In the genomic region with DNA sequence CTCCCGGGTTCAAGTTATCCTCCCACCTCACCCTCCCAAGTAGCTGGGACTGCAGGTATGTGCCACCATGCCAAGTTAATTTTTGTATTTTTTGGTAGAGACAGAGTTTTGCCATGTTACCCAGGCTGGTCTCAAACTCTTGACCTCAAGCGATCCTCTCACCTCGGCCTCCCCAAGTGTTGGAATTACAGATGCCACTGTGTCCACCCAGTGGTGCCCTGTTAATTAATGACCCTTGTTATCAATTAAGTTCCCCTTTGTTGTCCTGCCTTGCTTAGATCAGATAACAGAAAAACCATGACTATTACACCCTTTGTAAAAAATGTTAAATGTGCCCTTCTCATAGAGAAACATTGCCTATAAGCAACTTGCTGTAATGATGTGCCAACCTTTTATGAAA, we compare ENCODE assay signal across 14 cellular contexts. TPM values are rescaled to one million over a fixed set of nuclear protein-coding genes. Genes with fewer than 3 reads are reported as not detected.
DNase-seq lines count a peak whose midpoint lies in the region; ATAC-seq and TF ChIP-seq lines count a peak whose summit lies in the region.
"Had no signal": no experiment of that assay in that cellular context is flagged by ENCODE, and none has a peak within 500 bp of the region (broad histone marks: within the 10 kb centered on the region; RNA-seq: fewer than 3 reads in every experiment).

No MANE protein-coding gene starts in this region.

- no peaks in the 10 kb centered on the region for H3K9me3 ChIP-seq in RWPE2 (ENCODE audit: severe bottlenecking)
- H3K9me3 ChIP-seq in neural progenitor cell (ENCODE audit: low read depth), result no peaks in the 10 kb centered on the region
- H3K9me3 ChIP-seq: Caco-2, HAP-1 had no signal

- no peak for TF ChIP-seq CTCF in RWPE2 (IDR thresholded peaks at IDR 0.05; ENCODE audit: poor library complexity, severe bottlenecking)
- TF ChIP-seq CTCF in nephron progenitor cell (IDR thresholded peaks at IDR 0.05), result no peak
- TF ChIP-seq CTCF in neural progenitor cell (IDR thresholded peaks at IDR 0.05), result no peak

- no peaks in the 10 kb centered on the region for H3K27me3 ChIP-seq in RWPE2 (ENCODE audit: insufficient read depth, poor library complexity, severe bottlenecking)
- H3K27me3 ChIP-seq in neural progenitor cell, result no peaks in the 10 kb centered on the region

- in situ Hi-C loops in Caki2 (cut with HindIII; ENCODE audit: low pct_unique_long_range_greater_than_20kb, low sequenced_read_pairs), result no loop called here

- no peaks in the 10 kb centered on the region for H3K79me2 ChIP-seq in neural progenitor cell (ENCODE audit: low read depth)

- H2AFZ ChIP-seq in neural progenitor cell (replicated peaks), result no peak overlapping the region

- peak overlapping the region; percentile 39 for H3K27ac Mint-ChIP-seq in nephron progenitor cell
- no peak overlapping the region for H3K27ac Mint-ChIP-seq in neural progenitor cell

- no peak overlapping the region for H3K4me3 Mint-ChIP-seq in nephron progenitor cell
- H3K4me3 Mint-ChIP-seq in neural progenitor cell, result no peak overlapping the region
- H3K4me3 Mint-ChIP-seq: CD8-positive, alpha-beta memory T cell had no signal

- H3K27ac ChIP-seq in RWPE2 (ENCODE audit: poor library complexity, severe bottlenecking) (peak overlapping the region; percentile 93), neural progenitor cell (no peak overlapping the region)

- peaks cover 40% of the 10 kb centered on the region for H3K4me1 ChIP-seq in RWPE2 (ENCODE audit: insufficient read depth, poor library complexity, severe bottlenecking)
- H3K4me1 ChIP-seq in neural progenitor cell, result no peaks in the 10 kb centered on the region
- H3K4me1 ChIP-seq: HAP-1 had no signal

- H3K27me3 Mint-ChIP-seq in nephron progenitor cell (ENCODE audit: low read depth, poor library complexity), result peaks cover 40% of the 10 kb centered on the region
- H3K27me3 Mint-ChIP-seq in neural progenitor cell (ENCODE audit: insufficient read depth, low read depth), result peaks cover 4% of the 10 kb centered on the region

- no peaks in the 10 kb centered on the region for H4K20me1 ChIP-seq in neural progenitor cell (ENCODE audit: low read depth)

- H3K36me3 ChIP-seq in RWPE2 (ENCODE audit: low read depth) (no peaks in the 10 kb centered on the region), neural progenitor cell (no peaks in the 10 kb centered on the region)
- H3K36me3 ChIP-seq: HAP-1 had no signal

- no peak overlapping the region for H3K9ac ChIP-seq in neural progenitor cell

- ATAC-seq in RWPE2 (ENCODE audit: low read depth) (no peak), HG02885 (IDR thresholded peaks at IDR 0.05; ENCODE audit: poor library complexity, unreplicated experiment) (no peak)
- ATAC-seq: HepG2 had no signal

- H3K36me3 Mint-ChIP-seq in nephron progenitor cell (ENCODE audit: low read depth) (no peaks in the 10 kb centered on the region), neural progenitor cell (no peaks in the 10 kb centered on the region)
- H3K36me3 Mint-ChIP-seq: CD8-positive, alpha-beta memory T cell had no signal

- H3K4me3 ChIP-seq in RWPE2 (ENCODE audit: severe bottlenecking) (no peak overlapping the region), neural progenitor cell (no peak overlapping the region)
- H3K4me3 ChIP-seq: HAP-1 had no signal

- H3K4me2 ChIP-seq in neural progenitor cell, result no peak overlapping the region

- H3F3A ChIP-seq in neural progenitor cell (ENCODE audit: low read depth), result no peaks in the 10 kb centered on the region

- DNase-seq in Caki2 (ENCODE audit: low read depth), result peak; percentile 36
- no peak for DNase-seq in RWPE2 (ENCODE audit: low spot score)
- DNase-seq in nephron progenitor cell, result no peak
- no peak for DNase-seq in neural progenitor cell (ENCODE audit: low spot score)
- no peak for DNase-seq in SW 1271 (lab: John Stamatoyannopoulos, UW)
- no peak for DNase-seq in UCSD-AML1 (lab: John Stamatoyannopoulos, UW; ENCODE audit: unreplicated experiment)
- DNase-seq: Caco-2; CD8-positive, alpha-beta memory T cell; DMS53; GF-D8 had no signal

- H3K9me3 Mint-ChIP-seq in nephron progenitor cell (no peaks in the 10 kb centered on the region), neural progenitor cell (no peaks in the 10 kb centered on the region)
- H3K9me3 Mint-ChIP-seq: CD8-positive, alpha-beta memory T cell had no signal

- no peaks in the 10 kb centered on the region for H3K4me1 Mint-ChIP-seq in nephron progenitor cell
- H3K4me1 Mint-ChIP-seq in neural progenitor cell, result no peaks in the 10 kb centered on the region
- H3K4me1 Mint-ChIP-seq: CD8-positive, alpha-beta memory T cell had no signal

RNA-seq across cellular contexts. Expression of gene IGFL1, which starts 34.4 kb away (rescaled TPM):
- total RNA-seq in Caki2 (2014; rRNA removed; shearing (Covaris generic); ENCODE audit: low replicate concordance), result not detected in 2 replicates
- not detected in 2 replicates for total RNA-seq in neural progenitor cell (ENCODE audit: low replicate concordance)
- total RNA-seq: Caco-2; CD8-positive, alpha-beta memory T cell; H1; HepG2 had no signal

RNA-seq across cellular contexts. Expression of gene IGFL2, which starts 47.1 kb away (rescaled TPM):
- not detected in 2 replicates for total RNA-seq in Caki2 (2014; rRNA removed; shearing (Covaris generic); ENCODE audit: low replicate concordance)
- total RNA-seq in neural progenitor cell (ENCODE audit: low replicate concordance), result not detected in 2 replicates
- total RNA-seq: CD8-positive, alpha-beta memory T cell; H1; HepG2 had no signal
